Comparison of ENCODE assay signal across 9 cellular contexts in the genomic region with DNA sequence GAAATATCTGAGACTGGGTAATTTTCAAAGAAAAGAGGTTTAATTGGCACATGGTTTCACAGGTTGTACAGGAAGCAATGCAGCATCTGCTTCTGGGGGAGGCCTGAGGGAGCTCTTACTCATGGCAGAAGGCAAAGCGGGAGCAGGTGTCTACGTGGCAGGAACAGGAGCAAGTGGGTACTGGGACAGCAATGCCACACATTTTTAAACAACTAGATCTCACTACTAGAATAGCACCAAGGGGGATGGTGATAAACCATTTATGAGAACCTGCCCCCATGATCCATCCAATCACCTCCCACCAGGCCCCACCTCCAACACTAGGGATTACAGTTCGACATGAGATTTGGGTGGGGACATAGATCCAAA. TPM values are rescaled to one million over a fixed set of nuclear protein-coding genes. Genes with fewer than 3 reads are reported as not detected.
DNase-seq lines count a peak whose midpoint lies in the region; ATAC-seq and TF ChIP-seq lines count a peak whose summit lies in the region.
"Had no signal": no experiment of that assay in that cellular context is flagged by ENCODE, and none has a peak within 500 bp of the region (broad histone marks: within the 10 kb centered on the region; RNA-seq: fewer than 3 reads in every experiment).

No MANE protein-coding gene starts in this region.

- intact Hi-C loops in activated naive CD4-positive, alpha-beta T cell treated with anti-CD3 and anti-CD28 coated beads for 36 hours (cut with micrococcal nuclease): loop anchor here (1.0 to 5.0 kb wide), 8 partner anchors 47 to 1446 kb away; a partner anchor contains a TSS
- intact Hi-C loops in Right ventricle myocardium superior (cut with DNase I): no loop called here

- H3K9ac ChIP-seq in endodermal cell (ENCODE audit: extremely low read depth, low read length, poor library complexity, severe bottlenecking): no peak overlapping the region

- no peak overlapping the region for H3K4me3 ChIP-seq in endodermal cell (ENCODE audit: low read length)

- H3K9me3 Mint-ChIP-seq in T-helper 1 cell treated with Interleukin-12 subunit alpha and Interleukin-12 subunit beta and Interleukin-4 antibody, amounts not matched to agents 30 μg/mL and 1 μg/mL, for 36 hours: peaks cover 3% of the 10 kb centered on the region
- H3K9me3 Mint-ChIP-seq in activated naive CD4-positive, alpha-beta T cell treated with anti-CD3 and anti-CD28 coated beads for 36 hours: no peaks in the 10 kb centered on the region
- H3K9me3 Mint-ChIP-seq in endodermal cell: no peaks in the 10 kb centered on the region

- H3K4me3 Mint-ChIP-seq in T-helper 1 cell treated with Interleukin-12 subunit alpha and Interleukin-12 subunit beta and Interleukin-4 antibody, amounts not matched to agents 30 μg/mL and 1 μg/mL, for 36 hours: peak overlapping the region; percentile 71
- peak overlapping the region; percentile 4 for H3K4me3 Mint-ChIP-seq in activated naive CD4-positive, alpha-beta T cell treated with anti-CD3 and anti-CD28 coated beads for 36 hours
- no peak overlapping the region for H3K4me3 Mint-ChIP-seq in endodermal cell

- no peaks in the 10 kb centered on the region for H3K9me3 ChIP-seq in endodermal cell (ENCODE audit: control insufficient read depth, low read length)

- ATAC-seq in HG03135 (IDR thresholded peaks at IDR 0.05; ENCODE audit: unreplicated experiment) (peak; percentile 29), Right ventricle myocardium superior (ENCODE audit: poor library complexity) (no peak)

- no peaks in the 10 kb centered on the region for H3K4me1 ChIP-seq in endodermal cell (ENCODE audit: control insufficient read depth, insufficient read depth, low read length)

- no peak for TF ChIP-seq CTCF in endodermal cell (conservative IDR thresholded peaks at IDR 0.05)

- H3K27me3 Mint-ChIP-seq in T-helper 1 cell treated with Interleukin-12 subunit alpha and Interleukin-12 subunit beta and Interleukin-4 antibody, amounts not matched to agents 30 μg/mL and 1 μg/mL, for 36 hours (ENCODE audit: low read depth): no peaks in the 10 kb centered on the region
- H3K27me3 Mint-ChIP-seq in activated naive CD4-positive, alpha-beta T cell treated with anti-CD3 and anti-CD28 coated beads for 36 hours (ENCODE audit: low read depth): no peaks in the 10 kb centered on the region
- peaks cover 49% of the 10 kb centered on the region for H3K27me3 Mint-ChIP-seq in endodermal cell (ENCODE audit: insufficient read depth)

- peak overlapping the region; percentile 93 for H3K27ac Mint-ChIP-seq in T-helper 1 cell treated with Interleukin-12 subunit alpha and Interleukin-12 subunit beta and Interleukin-4 antibody, amounts not matched to agents 30 μg/mL and 1 μg/mL, for 36 hours
- H3K27ac Mint-ChIP-seq in activated naive CD4-positive, alpha-beta T cell treated with anti-CD3 and anti-CD28 coated beads for 36 hours: peak overlapping the region; percentile 99
- H3K27ac Mint-ChIP-seq in endodermal cell: no peak overlapping the region
- H3K27ac Mint-ChIP-seq: progenitor cell of endocrine pancreas had no signal

- H3K36me3 ChIP-seq in endodermal cell (ENCODE audit: control insufficient read depth, insufficient read depth, low read length): no peaks in the 10 kb centered on the region

- H3K36me3 Mint-ChIP-seq in T-helper 1 cell treated with Interleukin-12 subunit alpha and Interleukin-12 subunit beta and Interleukin-4 antibody, amounts not matched to agents 30 μg/mL and 1 μg/mL, for 36 hours (ENCODE audit: low read depth): peaks cover 12% of the 10 kb centered on the region
- no peaks in the 10 kb centered on the region for H3K36me3 Mint-ChIP-seq in activated naive CD4-positive, alpha-beta T cell treated with anti-CD3 and anti-CD28 coated beads for 36 hours (ENCODE audit: low read depth)
- H3K36me3 Mint-ChIP-seq in endodermal cell (ENCODE audit: low read depth): no peaks in the 10 kb centered on the region

- WGBS in endodermal cell (ENCODE audit: insufficient coverage in 1 of 2, insufficient read length in 1 of 2), 2 experiments: 95% methylated on average over 3 of the region's 3 CpGs; no CpG with 5 or more reads in 1 of the 2 experiments

- H3K4me1 Mint-ChIP-seq in T-helper 1 cell treated with Interleukin-12 subunit alpha and Interleukin-12 subunit beta and Interleukin-4 antibody, amounts not matched to agents 30 μg/mL and 1 μg/mL, for 36 hours (ENCODE audit: low read depth): peaks cover 25% of the 10 kb centered on the region
- H3K4me1 Mint-ChIP-seq in activated naive CD4-positive, alpha-beta T cell treated with anti-CD3 and anti-CD28 coated beads for 36 hours (ENCODE audit: low read depth): peaks cover 37% of the 10 kb centered on the region
- H3K4me1 Mint-ChIP-seq in endodermal cell: peaks cover 8% of the 10 kb centered on the region

- H3K27ac ChIP-seq in endodermal cell (ENCODE audit: low read depth, low read length): no peak overlapping the region

- DNase-seq in T-helper 1 cell: no peak
- DNase-seq in activated naive CD4-positive, alpha-beta T cell treated with anti-CD3 and anti-CD28 coated beads for 36 hours: peak; percentile 66
- DNase-seq in stimulated activated CD4-positive, alpha-beta T cell treated with anti-CD3 and anti-CD28 coated beads, Interleukin-4, amount 100 ng/mL, for 48 hours (ENCODE audit: low read depth in 2 of 2): peak; percentile 9 to 16
- no peak for DNase-seq in endodermal cell
- no peak for DNase-seq in middle frontal gyrus (ENCODE audit: extremely low spot score, low spot score)
- no peak for DNase-seq in Right ventricle myocardium superior

- H3K27me3 ChIP-seq in endodermal cell (ENCODE audit: control insufficient read depth, insufficient read depth, low read length, poor library complexity, severe bottlenecking): peaks cover 64% of the 10 kb centered on the region

- CTCF ChIA-PET in activated naive CD4-positive, alpha-beta T cell treated with anti-CD3 and anti-CD28 coated beads for 36 hours (lab: Charles Lee): interaction anchor here (0.8 to 1.9 kb wide), 6 partner anchors 11 to 522 kb away, joined by 3 to 6 read pairs (median 4); a partner anchor contains a TSS

RNA-seq across cellular contexts. Expression of a gene that starts 47.6 kb away (rescaled TPM):
- total RNA-seq in activated naive CD4-positive, alpha-beta T cell treated with anti-CD3 and anti-CD28 coated beads for 36 hours: 1 to 10 TPM; 3.9 to 5.3 TPM
- total RNA-seq in endodermal cell (10 to 100 TPM; 42.4 to 43.3 TPM), Right ventricle myocardium superior (52.6 TPM)
- polyA plus RNA-seq in endodermal cell (2013, experiment 1 of 2): 17.7 TPM
- polyA plus RNA-seq in endodermal cell (2013, experiment 2 of 2): 20.7 TPM

RNA-seq across cellular contexts. Expression of a gene that starts 50.7 kb away (rescaled TPM):
- 10 to 100 TPM; 64.0 to 70.1 TPM for total RNA-seq in activated naive CD4-positive, alpha-beta T cell treated with anti-CD3 and anti-CD28 coated beads for 36 hours
- 10 to 100 TPM; 39.8 to 51.1 TPM for total RNA-seq in endodermal cell
- polyA plus RNA-seq in endodermal cell (2013, experiment 1 of 2): 27.2 TPM
- polyA plus RNA-seq in endodermal cell (2013, experiment 2 of 2): 30.1 TPM
- 29.2 TPM for total RNA-seq in Right ventricle myocardium superior

Comparison
In these comparisons a context has a peak if more than half of its experiments do, and no peak if none do; other contexts are left out.
1. DNase-seq: peak in activated naive CD4-positive, alpha-beta T cell treated with anti-CD3 and anti-CD28 coated beads for 36 hours (single experiment) and stimulated activated CD4-positive, alpha-beta T cell treated with anti-CD3 and anti-CD28 coated beads, Interleukin-4, amount 100 ng/mL, for 48 hours (2 of 2); none in T-helper 1 cell (0 of 5), endodermal cell (single experiment), middle frontal gyrus (single experiment) and Right ventricle myocardium superior (single experiment).